8 cellular contexts compared by ENCODE assay signal in genomic region chr1:67489643-67490042, GRCh38. TPM values are rescaled to one million over a fixed set of nuclear protein-coding genes. Genes with fewer than 3 reads are reported as not detected.
DNase-seq lines count a peak whose midpoint lies in the region; ATAC-seq, FAIRE-seq and TF ChIP-seq lines count a peak whose summit lies in the region.

No MANE protein-coding gene starts in this region.

- H3K4me3 Mint-ChIP-seq in activated CD8-positive, alpha-beta memory T cell treated with anti-CD3 and anti-CD28 coated beads, Interleukin-2, amount 10 ng/mL, durations not matched to agents 7 days and 5 days = no peak overlapping the region

- H3K36me3 ChIP-seq in bronchial epithelial cell (ENCODE audit: control insufficient read depth, insufficient read depth, low read length) = no peaks in the 10 kb centered on the region

- ATAC-seq in activated CD8-positive, alpha-beta memory T cell treated with anti-CD3 and anti-CD28 coated beads, Interleukin-2, amount 10 ng/mL, durations not matched to agents 7 days and 5 days = peak; percentile 45

- no peak overlapping the region for H3K4me3 ChIP-seq in LNCaP clone FGC (ENCODE audit: low read depth, low read length)
- H3K4me3 ChIP-seq in bronchial epithelial cell (ENCODE audit: low read depth, low read length) = no peak overlapping the region
- no peak overlapping the region for H3K4me3 ChIP-seq in coronary artery

- H3K27ac Mint-ChIP-seq in activated CD8-positive, alpha-beta memory T cell treated with anti-CD3 and anti-CD28 coated beads, Interleukin-2, amount 10 ng/mL, durations not matched to agents 7 days and 5 days = no peak overlapping the region

- H3K27me3 Mint-ChIP-seq in activated CD8-positive, alpha-beta memory T cell treated with anti-CD3 and anti-CD28 coated beads, Interleukin-2, amount 10 ng/mL, durations not matched to agents 7 days and 5 days = no peaks in the 10 kb centered on the region

- TF ChIP-seq CTCF in LNCaP clone FGC (IDR thresholded peaks at IDR 0.05; ENCODE audit: control insufficient read depth, extremely low read depth, insufficient read depth) = peak; percentile 55
- TF ChIP-seq CTCF in bronchial epithelial cell (IDR thresholded peaks at IDR 0.05; ENCODE audit: insufficient read depth, low read length, severe bottlenecking) = peak; percentile 51
- no peak for TF ChIP-seq CTCF in coronary artery (IDR thresholded peaks at IDR 0.05)

- no peak for DNase-seq in activated CD8-positive, alpha-beta memory T cell treated with anti-CD3 and anti-CD28 coated beads, Interleukin-2, amount 10 ng/mL, durations not matched to agents 7 days and 5 days
- no peak for DNase-seq in activated CD8-positive, alpha-beta memory T cell treated with anti-CD3 and anti-CD28 coated beads, Interleukin-2, amount 50 U/mL, for 4 hours
- no peak for DNase-seq in LNCaP clone FGC (ENCODE audit: low read depth)
- peak; percentile 65 for DNase-seq in bronchial epithelial cell (ENCODE audit: low read depth)
- DNase-seq in non-pigmented ciliary epithelial cell (ENCODE audit: low read depth) = peak; percentile 13
- no peak for DNase-seq in hypothalamus (lab: John Stamatoyannopoulos, UW)
- no peak for DNase-seq in SHP77 treated with DMSO at 0.1 percent for 48 hours (lab: John Stamatoyannopoulos, UW)
- no peak for DNase-seq in coronary artery (ENCODE audit: low spot score)

- no peak for FAIRE-seq in bronchial epithelial cell (lab: Jason Lieb, UNC)

- no peaks in the 10 kb centered on the region for H3K27me3 ChIP-seq in bronchial epithelial cell (ENCODE audit: control insufficient read depth, insufficient read depth, low read length)

- H3K4me1 Mint-ChIP-seq in activated CD8-positive, alpha-beta memory T cell treated with anti-CD3 and anti-CD28 coated beads, Interleukin-2, amount 10 ng/mL, durations not matched to agents 7 days and 5 days = no peaks in the 10 kb centered on the region

- H3K27ac ChIP-seq in coronary artery = no peak overlapping the region

- H3K9me3 Mint-ChIP-seq in activated CD8-positive, alpha-beta memory T cell treated with anti-CD3 and anti-CD28 coated beads, Interleukin-2, amount 10 ng/mL, durations not matched to agents 7 days and 5 days (ENCODE audit: low read depth) = no peaks in the 10 kb centered on the region

- H3K36me3 Mint-ChIP-seq in activated CD8-positive, alpha-beta memory T cell treated with anti-CD3 and anti-CD28 coated beads, Interleukin-2, amount 10 ng/mL, durations not matched to agents 7 days and 5 days = no peaks in the 10 kb centered on the region

- CTCF ChIA-PET in activated CD8-positive, alpha-beta memory T cell treated with anti-CD3 and anti-CD28 coated beads, Interleukin-2, amount 10 ng/mL, durations not matched to agents 7 days and 5 days (lab: Charles Lee) = interaction anchor here (0.7 to 3.6 kb wide), 3 partner anchors 11 to 274 kb away, joined by 3 to 16 read pairs (median 3); no protein-coding TSS in a partner anchor

RNA-seq across cellular contexts. Expression of gene SERBP1, which starts 59.4 kb away (rescaled TPM):
- 100 to 1,000 TPM; 250 to 347 TPM for total RNA-seq in activated CD8-positive, alpha-beta memory T cell treated with anti-CD3 and anti-CD28 coated beads, Interleukin-2, amount 10 ng/mL, durations not matched to agents 7 days and 5 days
- total RNA-seq in bronchial epithelial cell = 247 and 282 TPM in 2 replicates

Comparison
In these comparisons a context has a peak if more than half of its experiments do, and no peak if none do; other contexts are left out.
1. DNase-seq: peak in bronchial epithelial cell (single experiment) and non-pigmented ciliary epithelial cell (single experiment); none in activated CD8-positive, alpha-beta memory T cell treated with anti-CD3 and anti-CD28 coated beads, Interleukin-2, amount 10 ng/mL, durations not matched to agents 7 days and 5 days (single experiment), activated CD8-positive, alpha-beta memory T cell treated with anti-CD3 and anti-CD28 coated beads, Interleukin-2, amount 50 U/mL, for 4 hours (single experiment), LNCaP clone FGC (single experiment), hypothalamus (0 of 51), SHP77 treated with DMSO at 0.1 percent for 48 hours (single experiment) and coronary artery (single experiment).